In the genomic region with DNA sequence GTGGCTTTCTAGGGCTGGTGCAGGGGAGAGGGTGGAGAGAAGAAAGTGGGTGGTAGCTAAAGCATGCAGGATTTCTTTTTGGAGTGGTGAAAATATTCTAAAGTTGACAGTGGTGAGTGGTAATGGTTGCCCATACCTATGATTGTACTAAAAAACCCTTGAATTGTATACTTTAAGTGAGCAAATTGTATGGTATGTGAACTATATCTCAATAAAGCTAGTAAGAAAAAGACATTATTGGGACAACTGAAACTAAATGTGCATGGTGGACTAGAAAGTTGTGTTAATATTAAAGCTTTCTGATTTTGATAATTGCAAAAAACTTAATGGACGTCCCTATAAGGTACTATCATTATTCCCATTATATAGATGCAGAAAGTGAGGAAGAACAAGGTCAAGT, we compare ENCODE assay signal across 7 cellular contexts.
"Had no signal": no experiment of that assay in that cellular context is flagged by ENCODE, and none has a peak within 500 bp of the region (broad histone marks: within the 10 kb centered on the region; RNA-seq: fewer than 3 reads in every experiment).

No MANE protein-coding gene starts in this region.

- H3K27ac Mint-ChIP-seq: GM23338, H9, HFFc6, IgD-negative memory B cell had no signal

- DNase-seq: H9, HCEC 1CT, HFFc6, KBM-7 had no signal

- H2AFZ ChIP-seq: GM23338 had no signal

- H3K27ac ChIP-seq: KMS-11 had no signal

- ATAC-seq: GM23338 had no signal

- H3K9ac ChIP-seq: KMS-11 had no signal

- H3K4me3 ChIP-seq: GM23338 had no signal

- H3K4me2 ChIP-seq: GM23338, KMS-11 had no signal

- H3K4me3 Mint-ChIP-seq: GM23338, H9, HFFc6, IgD-negative memory B cell had no signal
